9 cellular contexts compared by ENCODE assay signal in genomic region chr1:241180569-241180968, GRCh38.
"Had no signal": no experiment of that assay in that cellular context is flagged by ENCODE, and none has a peak within 500 bp of the region (broad histone marks: within the 10 kb centered on the region; RNA-seq: fewer than 3 reads in every experiment).

No MANE protein-coding gene starts in this region.

- H3K27ac Mint-ChIP-seq: GM23338, H9, HFFc6 had no signal

- H3K4me1 ChIP-seq: HAP-1 had no signal

- H3K4me3 ChIP-seq: GM23248, GM23338, HAP-1 had no signal

- H3K9me3 ChIP-seq: HAP-1 had no signal

- H3K36me3 ChIP-seq: HAP-1 had no signal

- DNase-seq: GM23248, GOT3, H7, H9, HCEC 1CT, HFFc6 had no signal

- ATAC-seq: GM23338, HCT116 had no signal

- H3K9me3 Mint-ChIP-seq: GM23338, H9, HFFc6 had no signal

- H3K4me3 Mint-ChIP-seq: GM23338, H9, HFFc6 had no signal

- H3K27ac ChIP-seq: GM23248 had no signal
